ENCODE assay signal across 9 cellular contexts in genomic region chr1:117077267-117077666, GRCh38. TPM values are rescaled to one million over a fixed set of nuclear protein-coding genes. Genes with fewer than 3 reads are reported as not detected.
DNase-seq lines count a peak whose midpoint lies in the region; TF ChIP-seq lines count a peak whose summit lies in the region.
"Had no signal": no experiment of that assay in that cellular context is flagged by ENCODE, and none has a peak within 500 bp of the region (broad histone marks: within the 10 kb centered on the region; RNA-seq: fewer than 3 reads in every experiment).

No MANE protein-coding gene starts in this region.

- no peaks in the 10 kb centered on the region for H3K27me3 Mint-ChIP-seq in type B pancreatic cell

- intact Hi-C loops in posterior vena cava (cut with DNase I): no loop called here

- H3K4me3 Mint-ChIP-seq in type B pancreatic cell: no peak overlapping the region

- DNase-seq in NK-92 treated with Interleukin-12 subunit alpha and Interleukin-12 subunit beta, amount 100 ng/mL, for 24 hours (lab: John Stamatoyannopoulos, UW): peak; percentile 55
- DNase-seq in NK-92 (lab: John Stamatoyannopoulos, UW; ENCODE audit: unreplicated experiment) (no peak), erythroblast (lab: John Stamatoyannopoulos, UW) (peak; percentile 7 to 58), type B pancreatic cell (ENCODE audit: extremely low spot score, unreplicated experiment) (no peak), GDM1 (lab: John Stamatoyannopoulos, UW) (no peak), posterior vena cava (ENCODE audit: low spot score) (no peak)
- peak; percentile 15 to 37 for DNase-seq in activated CD4-positive, alpha-beta T cell treated with anti-CD3 and anti-CD28 coated beads, Interleukin-2, amount 50 U/mL, for 4 hours
- DNase-seq in stimulated activated CD4-positive, alpha-beta T cell treated with anti-CD3 and anti-CD28 coated beads, Interleukin-4, amount 100 ng/mL, for 24 hours: peak; percentile 74
- DNase-seq: 8988T had no signal

- TF ChIP-seq CTCF in type B pancreatic cell (conservative IDR thresholded peaks at IDR 0.05): no peak

- peaks cover 37% of the 10 kb centered on the region for H3K36me3 Mint-ChIP-seq in type B pancreatic cell

- no peak overlapping the region for H3K27ac Mint-ChIP-seq in type B pancreatic cell

- H3K9me3 Mint-ChIP-seq in type B pancreatic cell: no peaks in the 10 kb centered on the region

- TF ChIP-seq POLR2A in erythroblast (IDR thresholded peaks at IDR 0.05; ENCODE audit: low read length): no peak

- H3K4me1 Mint-ChIP-seq in type B pancreatic cell (ENCODE audit: unreplicated experiment): no peaks in the 10 kb centered on the region

RNA-seq across cellular contexts. Expression of gene TTF2, which starts 17.1 kb away (rescaled TPM):
- 28.3 and 47.5 TPM in 2 replicates for total RNA-seq in type B pancreatic cell (ENCODE audit: low replicate concordance)
- 10 to 100 TPM; 16.3 to 18.1 TPM for total RNA-seq in posterior vena cava

RNA-seq across cellular contexts. Expression of gene TRIM45, which starts 44.3 kb away (rescaled TPM):
- total RNA-seq in type B pancreatic cell (ENCODE audit: low replicate concordance): 19.8 and 23.3 TPM in 2 replicates
- 1 to 10 TPM; 3.1 to 3.9 TPM for total RNA-seq in posterior vena cava

Comparison
In these comparisons a context has a peak if more than half of its experiments do, and no peak if none do; other contexts are left out.
1. DNase-seq: peak in NK-92 treated with Interleukin-12 subunit alpha and Interleukin-12 subunit beta, amount 100 ng/mL, for 24 hours (single experiment), activated CD4-positive, alpha-beta T cell treated with anti-CD3 and anti-CD28 coated beads, Interleukin-2, amount 50 U/mL, for 4 hours (2 of 2), erythroblast (2 of 2) and stimulated activated CD4-positive, alpha-beta T cell treated with anti-CD3 and anti-CD28 coated beads, Interleukin-4, amount 100 ng/mL, for 24 hours (single experiment); none in NK-92 (single experiment), type B pancreatic cell (single experiment), GDM1 (single experiment) and posterior vena cava (single experiment).